28 cellular contexts compared by ENCODE assay signal in genomic region chr11:124446926-124447325, GRCh38. TPM values are rescaled to one million over a fixed set of nuclear protein-coding genes. Genes with fewer than 3 reads are reported as not detected.
"Had no signal": no experiment of that assay in that cellular context is flagged by ENCODE, and none has a peak within 500 bp of the region (broad histone marks: within the 10 kb centered on the region; RNA-seq: fewer than 3 reads in every experiment).

No MANE protein-coding gene starts in this region.

- ATAC-seq: activated CD4-positive, alpha-beta T cell treated with anti-CD3 and anti-CD28 coated beads for 36 hours; activated T-helper 17 cell treated with anti-CD3 and anti-CD28 coated beads, Interleukin-2, amount 50 U/mL, for 72 hours; left lung; naive thymus-derived CD4-positive, alpha-beta T cell had no signal

- FAIRE-seq: endometrium, TTC549 had no signal

- DNase-seq: activated B cell treated with CpG ODN at 0.5 μM for 24 hours; activated CD4-positive, alpha-beta T cell treated with anti-CD3 and anti-CD28 coated beads for 36 hours; activated CD4-positive, alpha-beta T cell treated with anti-CD3 and anti-CD28 coated beads, Interleukin-2, amount 50 U/mL, for 4 hours; activated CD8-positive, alpha-beta memory T cell treated with anti-CD3 and anti-CD28 coated beads for 24 hours; activated CD8-positive, alpha-beta memory T cell treated with anti-CD3 and anti-CD28 coated beads, Interleukin-2, amount 50 U/mL, for 4 hours; activated T-cell treated with anti-CD3 and anti-CD28 coated beads, Interleukin-2, amount 50 U/mL, for 24 hours; adrenal gland; effector CD4-positive, alpha-beta T cell; erythroblast; foreskin melanocyte; left lung; naive thymus-derived CD4-positive, alpha-beta T cell; occipital lobe; sigmoid colon; spleen; stimulated activated CD4-positive, alpha-beta T cell treated with anti-CD3 and anti-CD28 coated beads, Interleukin-4, amount 100 ng/mL, for 24 hours; stimulated activated naive CD4-positive, alpha-beta T cell treated with Interleukin-2 at 50 U/mL for 16 hours; upper lobe of left lung had no signal

- H3K36me3 ChIP-seq: adrenal gland, cardiac muscle cell, left lung, sigmoid colon, spleen, thoracic aorta, upper lobe of left lung had no signal

- H3K4me3 ChIP-seq: adrenal gland, cardiac muscle cell, left lung, lung, sigmoid colon, spleen, thoracic aorta, upper lobe of left lung had no signal

- H3K27me3 ChIP-seq: adrenal gland, cardiac muscle cell, left lung, sigmoid colon, upper lobe of left lung had no signal

RNA-seq across cellular contexts. Expression of gene OR8B8, which starts 1.4 kb away (rescaled TPM):
- total RNA-seq: activated B cell treated with CpG ODN at 0.5 μM for 24 hours; activated CD4-positive, alpha-beta T cell treated with anti-CD3 and anti-CD28 coated beads for 36 hours; activated T-helper 17 cell treated with anti-CD3 and anti-CD28 coated beads, Interleukin-2, amount 50 U/mL, for 72 hours; adrenal gland; cardiac muscle cell; cerebellum; fibroblast of lung; kidney epithelial cell; left lung; lung; naive thymus-derived CD4-positive, alpha-beta T cell; neural crest cell; occipital lobe; sigmoid colon; spleen; thoracic aorta; upper lobe of left lung had no signal

RNA-seq across cellular contexts. Expression of gene OR8B4, which starts 22.3 kb away (rescaled TPM):
- total RNA-seq: activated B cell treated with CpG ODN at 0.5 μM for 24 hours; activated CD4-positive, alpha-beta T cell treated with anti-CD3 and anti-CD28 coated beads for 36 hours; activated T-helper 17 cell treated with anti-CD3 and anti-CD28 coated beads, Interleukin-2, amount 50 U/mL, for 72 hours; adrenal gland; cardiac muscle cell; cerebellum; fibroblast of lung; kidney epithelial cell; left lung; lung; naive thymus-derived CD4-positive, alpha-beta T cell; neural crest cell; occipital lobe; sigmoid colon; spleen; thoracic aorta; upper lobe of left lung had no signal

RNA-seq across cellular contexts. Expression of gene OR8B3, which starts 48.1 kb away (rescaled TPM):
- total RNA-seq: activated B cell treated with CpG ODN at 0.5 μM for 24 hours; activated CD4-positive, alpha-beta T cell treated with anti-CD3 and anti-CD28 coated beads for 36 hours; activated T-helper 17 cell treated with anti-CD3 and anti-CD28 coated beads, Interleukin-2, amount 50 U/mL, for 72 hours; adrenal gland; cardiac muscle cell; cerebellum; fibroblast of lung; kidney epithelial cell; left lung; lung; naive thymus-derived CD4-positive, alpha-beta T cell; neural crest cell; occipital lobe; sigmoid colon; spleen; thoracic aorta; upper lobe of left lung had no signal
